8 cellular contexts compared by ENCODE assay signal in the genomic region with DNA sequence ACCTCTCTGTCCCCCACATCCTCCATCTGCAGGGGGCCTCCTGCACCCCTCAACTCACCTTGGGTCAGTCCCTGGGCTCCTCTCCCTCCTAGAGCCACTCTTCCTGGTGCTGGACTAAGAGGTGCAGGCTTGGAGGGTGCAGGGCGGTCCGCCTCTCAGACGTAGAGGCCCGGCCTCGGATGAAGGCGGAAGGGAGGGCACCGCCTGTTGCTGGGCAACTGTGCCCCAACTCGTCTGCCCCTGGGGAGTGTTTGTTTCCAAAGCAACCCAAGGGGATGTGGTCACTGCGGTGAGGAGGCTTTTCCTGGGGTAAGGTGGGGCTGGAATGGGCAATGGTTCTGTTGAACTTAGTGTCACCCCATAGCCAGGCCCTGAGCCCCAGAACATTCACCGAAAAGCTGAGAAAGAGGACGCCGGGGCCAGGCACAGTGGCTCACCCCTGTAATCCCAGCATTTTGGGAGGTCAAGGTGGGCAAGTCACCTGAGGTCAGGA. TPM values are rescaled to one million over a fixed set of nuclear protein-coding genes. Genes with fewer than 3 reads are reported as not detected.
A peak's percentile ranks its signal among the peaks of the same experiment; 100 is the strongest.
DNase-seq lines count a peak whose midpoint lies in the region; ATAC-seq and TF ChIP-seq lines count a peak whose summit lies in the region.

A gene with protein sequence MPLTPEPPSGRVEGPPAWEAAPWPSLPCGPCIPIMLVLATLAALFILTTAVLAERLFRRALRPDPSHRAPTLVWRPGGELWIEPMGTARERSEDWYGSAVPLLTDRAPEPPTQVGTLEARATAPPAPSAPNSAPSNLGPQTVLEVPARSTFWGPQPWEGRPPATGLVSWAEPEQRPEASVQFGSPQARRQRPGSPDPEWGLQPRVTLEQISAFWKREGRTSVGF (minus strand): TSS at position 138 of the 493 bp plus-strand sequence. CDS start 1,039 bp downstream, outside the sequence.

- H3K27ac ChIP-seq in CD4-positive, alpha-beta T cell (ENCODE audit: low read depth, low read length) = peak within 1 kb of the TSS; percentile 96
- H3K27ac ChIP-seq in left ventricle myocardium inferior (replicated peaks) = no peak within 1 kb of the TSS

- CTCF ChIA-PET in CD4-positive, alpha-beta T cell (lab: Charles Lee) = interaction anchor here (1.0 to 2.1 kb wide), 5 partner anchors 39 to 72 kb away, joined by 3 to 12 read pairs (median 4); partner anchors contain the start of gene KIF22

- H3K27ac Mint-ChIP-seq in CD4-positive, alpha-beta T cell = peak within 1 kb of the TSS; percentile 98

- H3K27me3 ChIP-seq in CD4-positive, alpha-beta T cell (ENCODE audit: control insufficient read depth, insufficient read depth, low read length) = no peaks in the 10 kb centered on the region
- H3K27me3 ChIP-seq in left ventricle myocardium inferior (ENCODE audit: low read depth) = peaks cover 25% of the 10 kb centered on the region

- ATAC-seq in CD4-positive, alpha-beta T cell (ENCODE audit: poor library complexity) = peak; percentile 82
- peak; percentile 56 for ATAC-seq in GM21526 (IDR thresholded peaks at IDR 0.05; ENCODE audit: low FRiP score, unreplicated experiment)

- intact Hi-C loops in CD4-positive, alpha-beta T cell (cut with DNase I, micrococcal nuclease) = loop anchor here (1.0 to 2.0 kb wide), 5 partner anchors 8 to 70 kb away; partner anchors contain the start of genes KIF22 (in 1 of the 2) and PAGR1 (in 1 of the 2)
- intact Hi-C loops in left ventricle myocardium inferior (cut with micrococcal nuclease) = no loop called here

- no peaks in the 10 kb centered on the region for H3K9me3 ChIP-seq in CD4-positive, alpha-beta T cell (ENCODE audit: control insufficient read depth, low read length)
- peaks cover 3% of the 10 kb centered on the region for H3K9me3 ChIP-seq in left ventricle myocardium inferior (replicated peaks)

- peaks cover 70% of the 10 kb centered on the region for H3K4me1 Mint-ChIP-seq in CD4-positive, alpha-beta T cell (ENCODE audit: low read depth)

- peak within 1 kb of the TSS; percentile 48 for H3K4me3 ChIP-seq in left ventricle myocardium inferior

- TF ChIP-seq CTCF in CD4-positive, alpha-beta T cell (IDR thresholded peaks at IDR 0.05) = no peak
- no peak for TF ChIP-seq CTCF in left ventricle myocardium inferior (IDR thresholded peaks at IDR 0.05; ENCODE audit: borderline replicate concordance)

- no peaks in the 10 kb centered on the region for H3K9me3 Mint-ChIP-seq in CD4-positive, alpha-beta T cell

- H3K4me3 Mint-ChIP-seq in CD4-positive, alpha-beta T cell = peak within 1 kb of the TSS; percentile 99

- DNase-seq in CD4-positive, alpha-beta T cell = peak; percentile 88 to 97 (median 90)
- peak; percentile 88 for DNase-seq in NAMALWA (ENCODE audit: low spot score)
- DNase-seq in activated CD8-positive, alpha-beta memory T cell treated with anti-CD3 and anti-CD28 coated beads, Interleukin-2, amount 50 U/mL, for 1 hour (ENCODE audit: extremely low read depth) = peak; percentile 93
- peak; percentile 70 for DNase-seq in left ventricle myocardium inferior
- DNase-seq in stimulated activated CD8-positive, alpha-beta memory T cell treated with anti-CD3 and anti-CD28 coated beads, Interleukin-12 subunit alpha, Interleukin-12 subunit beta, amount 100 ng/mL, for 1 hour (ENCODE audit: low read depth) = peak; percentile 89
- DNase-seq in dedifferentiated amniotic fluid mesenchymal stem cell (ENCODE audit: extremely low spot score) = no peak
- no peak for DNase-seq in NCI-H2171 treated with DMSO at 0.1 percent for 48 hours (lab: John Stamatoyannopoulos, UW)

- POLR2A ChIA-PET in CD4-positive, alpha-beta T cell (lab: Charles Lee) = interaction anchor here (0.6 to 3.3 kb wide), 15 partner anchors 9 to 713 kb away, joined by 3 to 50 read pairs (median 8); partner anchors contain the start of genes KCTD13, KIF22, MAZ and PAGR1

- no peaks in the 10 kb centered on the region for H3K36me3 ChIP-seq in left ventricle myocardium inferior

- H3K4me1 ChIP-seq in left ventricle myocardium inferior = no peaks in the 10 kb centered on the region

- H3K36me3 Mint-ChIP-seq in CD4-positive, alpha-beta T cell (ENCODE audit: low read depth) = peaks cover 74% of the 10 kb centered on the region

- H3K27me3 Mint-ChIP-seq in CD4-positive, alpha-beta T cell = no peaks in the 10 kb centered on the region

RNA-seq across cellular contexts. Expression of the gene that starts here (rescaled TPM):
- 100 to 1,000 TPM; 250 to 261 TPM for total RNA-seq in CD4-positive, alpha-beta T cell
- 0.63 TPM for total RNA-seq in left ventricle myocardium inferior

Comparison
In these comparisons a context has a peak if more than half of its experiments do, and no peak if none do; other contexts are left out.
1. RNA of the gene that starts here (total RNA-seq): 250 to 261 TPM in CD4-positive, alpha-beta T cell; 0.63 TPM in left ventricle myocardium inferior (single experiment); every median in the first group is over 100 times any median in the second.
2. Peak in DNase-seq and H3K4me3 ChIP-seq in left ventricle myocardium inferior; RNA of the gene not detected or under 1 TPM.
3. DNase-seq: peak in CD4-positive, alpha-beta T cell (10 of 10), NAMALWA (single experiment), activated CD8-positive, alpha-beta memory T cell treated with anti-CD3 and anti-CD28 coated beads, Interleukin-2, amount 50 U/mL, for 1 hour (single experiment) and stimulated activated CD8-positive, alpha-beta memory T cell treated with anti-CD3 and anti-CD28 coated beads, Interleukin-12 subunit alpha, Interleukin-12 subunit beta, amount 100 ng/mL, for 1 hour (single experiment); none in dedifferentiated amniotic fluid mesenchymal stem cell (single experiment) and NCI-H2171 treated with DMSO at 0.1 percent for 48 hours (single experiment).